2 cellular contexts compared by ENCODE assay signal in the genomic region with DNA sequence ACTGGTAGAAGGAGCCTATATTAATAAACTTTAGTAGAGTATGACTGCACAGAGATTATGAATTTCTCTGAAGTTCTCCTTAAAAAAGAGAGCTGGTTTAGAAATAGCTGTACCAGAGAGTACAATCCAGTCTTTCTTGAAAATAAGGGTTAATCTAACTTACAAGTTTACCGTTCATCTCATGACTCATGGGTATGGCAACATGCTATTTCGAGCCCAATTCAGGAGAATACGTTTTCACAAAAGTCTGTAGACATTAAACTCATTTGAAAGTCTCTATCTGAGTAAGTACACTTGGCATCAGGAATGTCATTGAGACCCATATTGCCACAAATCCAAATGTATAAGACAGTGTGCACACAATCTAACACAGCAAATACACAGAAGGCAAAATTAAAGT.
A peak's percentile ranks its signal among the peaks of the same experiment; 100 is the strongest.
TF ChIP-seq lines count a peak whose summit lies in the region.

No MANE protein-coding gene starts in this region.

TF ChIP-seq in SK-N-SH, 30 proteins besides CTCF, POLR2A, EP300 and RAD21:
- TF ChIP-seq, protein P1, sequence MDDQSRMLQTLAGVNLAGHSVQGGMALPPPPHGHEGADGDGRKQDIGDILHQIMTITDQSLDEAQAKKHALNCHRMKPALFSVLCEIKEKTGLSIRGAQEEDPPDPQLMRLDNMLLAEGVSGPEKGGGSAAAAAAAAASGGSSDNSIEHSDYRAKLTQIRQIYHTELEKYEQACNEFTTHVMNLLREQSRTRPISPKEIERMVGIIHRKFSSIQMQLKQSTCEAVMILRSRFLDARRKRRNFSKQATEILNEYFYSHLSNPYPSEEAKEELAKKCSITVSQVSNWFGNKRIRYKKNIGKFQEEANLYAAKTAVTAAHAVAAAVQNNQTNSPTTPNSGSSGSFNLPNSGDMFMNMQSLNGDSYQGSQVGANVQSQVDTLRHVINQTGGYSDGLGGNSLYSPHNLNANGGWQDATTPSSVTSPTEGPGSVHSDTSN (IDR thresholded peaks at IDR 0.05) = peak; percentile 28; the same call in 1 of the 2 replicates
- TF ChIP-seq GABPA (IDR thresholded peaks at IDR 0.05; ENCODE audit: low read depth) (no peak), FOSL2 (IDR thresholded peaks at IDR 0.05; ENCODE audit: borderline replicate concordance, low read depth) (peak; percentile 28; the same call in 1 of the 2 replicates), TEAD4 (IDR thresholded peaks at IDR 0.05; ENCODE audit: borderline replicate concordance, insufficient read depth) (no peak)

TF ChIP-seq in GM12891, 5 proteins besides CTCF, POLR2A, EP300 and RAD21:
- TF ChIP-seq POU2F2 (IDR thresholded peaks at IDR 0.05; ENCODE audit: low read depth, low read length) (no peak), POLR2AphosphoS5 (IDR thresholded peaks at IDR 0.05; ENCODE audit: low read depth, low read length) (no peak), TAF1 (IDR thresholded peaks at IDR 0.05; ENCODE audit: low read depth, low read length) (no peak), SPI1 (IDR thresholded peaks at IDR 0.05; ENCODE audit: low read depth, low read length) (no peak), PAX5 (IDR thresholded peaks at IDR 0.05; ENCODE audit: insufficient read depth, low read length, severe bottlenecking) (no peak)
